ENCODE assay signal across 8 cellular contexts in the genomic region with DNA sequence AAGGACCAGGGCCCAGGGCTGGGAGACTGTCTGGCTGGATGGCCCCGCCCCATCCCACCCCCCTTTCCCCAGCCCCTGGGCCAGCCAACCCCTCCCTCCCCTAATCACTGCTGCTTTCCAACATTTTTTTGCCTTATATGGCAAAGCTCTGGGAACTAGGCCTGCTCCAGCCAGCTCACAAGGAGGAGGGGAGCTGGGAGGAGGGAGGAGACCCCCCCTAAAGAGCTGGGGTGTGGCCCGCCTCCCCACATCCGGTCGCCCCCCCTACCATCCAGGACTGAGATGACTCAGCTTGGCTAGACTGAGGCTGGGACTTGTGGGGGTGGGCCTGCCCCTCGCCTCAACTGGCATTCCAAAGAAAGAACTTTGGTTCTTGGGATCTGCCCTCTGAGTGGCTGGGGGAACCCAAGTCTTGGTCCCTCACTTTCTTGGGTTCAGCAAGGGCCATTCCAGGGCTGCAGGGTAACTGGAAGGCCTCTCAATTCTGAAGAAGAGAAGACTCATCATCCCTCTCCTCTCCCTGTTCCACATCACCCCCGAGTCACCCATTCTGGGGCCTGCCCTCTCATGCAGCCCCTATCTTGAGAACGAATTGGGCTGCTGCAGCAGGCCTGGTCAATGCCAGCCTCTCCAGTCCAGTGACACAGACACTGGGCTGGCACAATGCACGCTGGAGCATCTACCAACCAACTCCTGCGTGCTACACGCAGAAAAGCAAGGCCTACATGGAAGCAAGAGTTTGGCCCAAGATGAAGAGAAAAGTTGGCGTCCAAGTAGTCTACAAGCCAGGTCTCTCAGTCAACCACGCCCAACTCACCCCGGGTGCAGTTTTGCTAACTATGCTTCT. TPM values are rescaled to one million over a fixed set of nuclear protein-coding genes. Genes with fewer than 3 reads are reported as not detected.
DNase-seq lines count a peak whose midpoint lies in the region; ATAC-seq lines count a peak whose summit lies in the region.

No MANE protein-coding gene starts in this region.

- ATAC-seq in HG03039 (IDR thresholded peaks at IDR 0.05; ENCODE audit: unreplicated experiment): no peak

- DNase-seq in SKM-1 treated with dmso at 0.1 percent for 144 hours (lab: John Stamatoyannopoulos, UW; ENCODE audit: unreplicated experiment): peak; percentile 15
- no peak for DNase-seq in SKM-1 (lab: John Stamatoyannopoulos, UW; ENCODE audit: unreplicated experiment)
- peak; percentile 68 for DNase-seq in NCI-H510A (lab: John Stamatoyannopoulos, UW)
- DNase-seq in activated T-cell treated with anti-CD3 and anti-CD28 coated beads for 1 hour (ENCODE audit: low read depth): peak; percentile 60
- peak; percentile 75 for DNase-seq in epidermal melanocyte (ENCODE audit: insufficient read length, low spot score)
- peak; percentile 59 for DNase-seq in mucosa of gallbladder (ENCODE audit: low spot score)
- DNase-seq in stimulated activated CD8-positive, alpha-beta memory T cell treated with anti-CD3 and anti-CD28 coated beads, Interleukin-7, amount 100 ng/mL, for 24 hours (ENCODE audit: low read depth): peak; percentile 50

RNA-seq across cellular contexts. Expression of a gene that starts 4.8 kb away (rescaled TPM):
- total RNA-seq in mucosa of gallbladder: 2,367 TPM

RNA-seq across cellular contexts. Expression of a gene that starts 9.4 kb away (rescaled TPM):
- 62.6 TPM for total RNA-seq in mucosa of gallbladder

RNA-seq across cellular contexts. Expression of a gene that starts 28.5 kb away (rescaled TPM):
- 1,937 TPM for total RNA-seq in mucosa of gallbladder

RNA-seq across cellular contexts. Expression of a gene that starts 39.4 kb away (rescaled TPM):
- total RNA-seq in mucosa of gallbladder: 28.2 TPM

RNA-seq across cellular contexts. Expression of a gene that starts 41.7 kb away (rescaled TPM):
- total RNA-seq in mucosa of gallbladder: 49.8 TPM
